In genomic region chr12:66170606-66171005, GRCh38 we compare ENCODE assay signal across 8 cellular contexts. TPM values are rescaled to one million over a fixed set of nuclear protein-coding genes. Genes with fewer than 3 reads are reported as not detected.
DNase-seq lines count a peak whose midpoint lies in the region; ATAC-seq and TF ChIP-seq lines count a peak whose summit lies in the region.

No MANE protein-coding gene starts in this region.

- H3K4me3 ChIP-seq in BE2C (ENCODE audit: low read depth, low read length) (peak overlapping the region; percentile 64), KMS-11 (IDR thresholded peaks at IDR 0.05; ENCODE audit: insufficient read depth, low read depth, low read length) (no peak overlapping the region)

- no TSS peak for BruUV-seq in MCF 10A (replicated peaks; lab: Mats Ljungman, UMichigan)

- H3K27me3 ChIP-seq in BE2C (no peaks in the 10 kb centered on the region), KMS-11 (ENCODE audit: insufficient read depth, low read depth) (no peaks in the 10 kb centered on the region)

- H3K4me1 Mint-ChIP-seq in MCF 10A (ENCODE audit: insufficient read depth, unreplicated experiment) (peaks cover 20% of the 10 kb centered on the region), natural killer cell (peaks cover 34 to 43% of the 10 kb centered on the region in 2 donors)

- H3K36me3 ChIP-seq in BE2C = no peaks in the 10 kb centered on the region
- no peaks in the 10 kb centered on the region for H3K36me3 ChIP-seq in KMS-11 (ENCODE audit: insufficient read depth)

- no peaks in the 10 kb centered on the region for H4K20me1 ChIP-seq in KMS-11 (ENCODE audit: insufficient read depth)

- peak overlapping the region; percentile 98 for H3K4me3 Mint-ChIP-seq in MCF 10A (ENCODE audit: unreplicated experiment)
- peak overlapping the region; percentile 98 for H3K4me3 Mint-ChIP-seq in natural killer cell

- no peaks in the 10 kb centered on the region for H3K27me3 Mint-ChIP-seq in MCF 10A (ENCODE audit: insufficient read depth, unreplicated experiment)
- H3K27me3 Mint-ChIP-seq in natural killer cell (ENCODE audit: low read depth in 2 of 2) = peaks cover 0 to 2% of the 10 kb centered on the region in 2 donors

- CTCF ChIA-PET in MCF 10A (lab: Yijun Ruan, JAX) = interaction anchor here (1.8 kb wide), 1 partner anchor 20 kb away, joined by 10 read pairs; no protein-coding TSS in a partner anchor

- POLR2A ChIA-PET in MCF 10A (lab: Yijun Ruan, JAX) = interaction anchor here (0.8 to 2.3 kb wide), 3 partner anchors 8 to 39 kb away, joined by 3 to 70 read pairs (median 3); partner anchors contain the start of gene LLPH

- peak overlapping the region; percentile 52 for H3K4me2 ChIP-seq in KMS-11

- TF ChIP-seq CTCF in BE2C (IDR thresholded peaks at IDR 0.05; ENCODE audit: low read depth, low read length) (no peak), KMS-11 (conservative IDR thresholded peaks at IDR 0.05; ENCODE audit: low read depth, low read length) (no peak), MCF 10A (IDR thresholded peaks at IDR 0.05; ENCODE audit: unreplicated experiment) (no peak), natural killer cell (IDR thresholded peaks at IDR 0.05) (no peak)

- intact Hi-C loops in MCF 10A (cut with micrococcal nuclease) = no loop called here
- intact Hi-C loops in natural killer cell (cut with micrococcal nuclease) = no loop called here

- H3K27ac Mint-ChIP-seq in MCF 10A (ENCODE audit: low read depth, unreplicated experiment) (peak overlapping the region; percentile 98), natural killer cell (peak overlapping the region; percentile 98 to 99)

- peak overlapping the region; percentile 95 for H3K27ac ChIP-seq in KMS-11

- no peaks in the 10 kb centered on the region for H3K9me3 ChIP-seq in BE2C

- peak overlapping the region; percentile 69 for H2AFZ ChIP-seq in KMS-11 (ENCODE audit: low read depth)

- peaks cover 34% of the 10 kb centered on the region for H3K79me2 ChIP-seq in KMS-11 (ENCODE audit: insufficient read depth, low read depth)

- DNase-seq in BE2C (no peak), MCF 10A (ENCODE audit: unreplicated experiment) (no peak), natural killer cell (no peak), OCI-M2 (lab: John Stamatoyannopoulos, UW; ENCODE audit: unreplicated experiment) (no peak), NCI-H2107 (lab: John Stamatoyannopoulos, UW) (no peak), NK-92 (lab: John Stamatoyannopoulos, UW; ENCODE audit: unreplicated experiment) (no peak), NCI-H510A treated with DMSO at 0.1 percent for 48 hours (lab: John Stamatoyannopoulos, UW) (no peak)

- peak overlapping the region; percentile 91; the same call in 1 of the 2 replicates for H3K9ac ChIP-seq in KMS-11

- ATAC-seq in natural killer cell = no peak

- H3K4me1 ChIP-seq in BE2C = no peaks in the 10 kb centered on the region
- H3K4me1 ChIP-seq in KMS-11 (ENCODE audit: low read depth, poor library complexity, severe bottlenecking) = peaks cover 13% of the 10 kb centered on the region

- H3K36me3 Mint-ChIP-seq in MCF 10A (ENCODE audit: insufficient read depth, unreplicated experiment) (peaks cover 11% of the 10 kb centered on the region), natural killer cell (no peaks in the 10 kb centered on the region)

- no peaks in the 10 kb centered on the region for H3K9me3 Mint-ChIP-seq in MCF 10A (ENCODE audit: unreplicated experiment)
- H3K9me3 Mint-ChIP-seq in natural killer cell = no peaks in the 10 kb centered on the region

RNA-seq across cellular contexts. Expression of gene TMBIM4, which starts 0.8 kb away (rescaled TPM):
- 34.8 TPM for polyA plus RNA-seq in BE2C (2012; ENCODE audit: insufficient read depth, insufficient read length, low read depth)
- total RNA-seq in MCF 10A (2022) (58.5 and 74.3 TPM in 2 replicates), natural killer cell (10 to 100 TPM; 46.6 to 72.0 (median 63.2) TPM)

RNA-seq across cellular contexts. Expression of gene IRAK3, which starts 18.4 kb away (rescaled TPM):
- not detected for polyA plus RNA-seq in BE2C (2012; ENCODE audit: insufficient read depth, insufficient read length, low read depth)
- total RNA-seq in MCF 10A (2022) = 0.05 TPM in 1 of 2 replicates, not detected in the other
- total RNA-seq in natural killer cell = 1 to 10 TPM; 3.7 to 9.9 (median 9.2) TPM

RNA-seq across cellular contexts. Expression of gene LLPH, which starts 40.1 kb away (rescaled TPM):
- 26.7 TPM for polyA plus RNA-seq in BE2C (2012; ENCODE audit: insufficient read depth, insufficient read length, low read depth)
- 43.8 and 44.3 TPM in 2 replicates for total RNA-seq in MCF 10A (2022)
- 10 to 100 TPM; 24.9 to 27.3 (median 25.5) TPM for total RNA-seq in natural killer cell
